In genomic region chr3:140334530-140334929, GRCh38 we compare ENCODE assay signal across 21 cellular contexts.
"Had no signal": no experiment of that assay in that cellular context is flagged by ENCODE, and none has a peak within 500 bp of the region (broad histone marks: within the 10 kb centered on the region; RNA-seq: fewer than 3 reads in every experiment).

No MANE protein-coding gene starts in this region.

- ATAC-seq: Panc1, PC-3, Right ventricle myocardium inferior, SK-N-SH treated with all-trans-retinoic acid at 6 μM for 48 hours had no signal

- DNase-seq: Karpas-422, KG1, MM.1S, NCI-H1092 treated with DMSO at 0.1 percent for 48 hours, NCI-H1436, NCI-H187, NCI-H2029, NCI-H2081 treated with DMSO at 0.1 percent for 48 hours, NCI-H2171, NCI-H226, NCI-H446, NCI-H510A, NCI-H524 treated with DMSO at 0.1 percent for 48 hours, NCI-H69, NCI-H774, PC-3, SHP77 treated with DMSO at 0.1 percent for 48 hours, SJCRH30 had no signal
